In genomic region chr15:56950979-56951378, GRCh38 we compare ENCODE assay signal across 15 cellular contexts. TPM values are rescaled to one million over a fixed set of nuclear protein-coding genes. Genes with fewer than 3 reads are reported as not detected.
DNase-seq lines count a peak whose midpoint lies in the region; ATAC-seq and TF ChIP-seq lines count a peak whose summit lies in the region.
"Had no signal": no experiment of that assay in that cellular context is flagged by ENCODE, and none has a peak within 500 bp of the region (broad histone marks: within the 10 kb centered on the region; RNA-seq: fewer than 3 reads in every experiment).

No MANE protein-coding gene starts in this region.

- DNase-seq in GM13977 (ENCODE audit: low spot score) (peak; percentile 21), HAP-1 (ENCODE audit: low spot score in 2 of 2) (no peak), AML-193 (lab: John Stamatoyannopoulos, UW) (no peak), GM19240 (ENCODE audit: insufficient read length, low spot score) (no peak)
- no peak for DNase-seq in activated CD4-positive, alpha-beta T cell treated with anti-CD3 and anti-CD28 coated beads, Interleukin-2, amount 10 ng/mL, durations not matched to agents 24 days and 14 days
- DNase-seq: adrenal gland, foreskin keratinocyte, KG1, NCI-H2171, Peyer's patch, right cardiac atrium had no signal

- no peaks in the 10 kb centered on the region for H3K27me3 Mint-ChIP-seq in activated CD4-positive, alpha-beta T cell treated with anti-CD3 and anti-CD28 coated beads, Interleukin-2, amount 10 ng/mL, durations not matched to agents 24 days and 14 days

- H3K4me3 Mint-ChIP-seq in activated CD4-positive, alpha-beta T cell treated with anti-CD3 and anti-CD28 coated beads, Interleukin-2, amount 10 ng/mL, durations not matched to agents 24 days and 14 days, result no peak overlapping the region

- peaks cover under 1% of the 10 kb centered on the region; the same call in 1 of the 2 replicates for H3K9me3 ChIP-seq in HAP-1
- H3K9me3 ChIP-seq: Peyer's patch had no signal

- H3K36me3 Mint-ChIP-seq in activated CD4-positive, alpha-beta T cell treated with anti-CD3 and anti-CD28 coated beads, Interleukin-2, amount 10 ng/mL, durations not matched to agents 24 days and 14 days (ENCODE audit: low read depth), result peaks cover 35% of the 10 kb centered on the region

- H3K27me3 ChIP-seq in HAP-1 (ENCODE audit: low read depth), result no peaks in the 10 kb centered on the region
- H3K27me3 ChIP-seq: adrenal gland, foreskin keratinocyte, Peyer's patch had no signal

- no peak overlapping the region for H3K4me3 ChIP-seq in HAP-1
- H3K4me3 ChIP-seq: adrenal gland, Peyer's patch, thoracic aorta had no signal

- peaks cover 6% of the 10 kb centered on the region for H3K4me1 ChIP-seq in HAP-1
- H3K4me1 ChIP-seq: foreskin keratinocyte, Peyer's patch had no signal

- peak; percentile 99 for ATAC-seq in GM19351 (IDR thresholded peaks at IDR 0.05; ENCODE audit: unreplicated experiment)
- ATAC-seq in HG02642 (IDR thresholded peaks at IDR 0.05; ENCODE audit: poor library complexity, unreplicated experiment), result peak; percentile 75
- peak; percentile 76 for ATAC-seq in HG03442 (IDR thresholded peaks at IDR 0.05; ENCODE audit: unreplicated experiment)
- ATAC-seq: foreskin keratinocyte, right cardiac atrium had no signal

- in situ Hi-C loops in GM13977 (cut with MboI; ENCODE audit: low pct_unique_long_range_greater_than_20kb, low sequenced_read_pairs, unreplicated experiment), result no loop called here
- in situ Hi-C loops in HAP-1 (cut with MboI; ENCODE audit: low sequenced_read_pairs), result no loop called here

- no peaks in the 10 kb centered on the region for H3K36me3 ChIP-seq in HAP-1 (replicated peaks)
- H3K36me3 ChIP-seq: adrenal gland, Peyer's patch, thoracic aorta had no signal

- intact Hi-C loops in activated CD4-positive, alpha-beta T cell treated with anti-CD3 and anti-CD28 coated beads, Interleukin-2, amount 10 ng/mL, durations not matched to agents 24 days and 14 days (cut with micrococcal nuclease), result no loop called here

- peaks cover 7% of the 10 kb centered on the region for H3K9me3 Mint-ChIP-seq in activated CD4-positive, alpha-beta T cell treated with anti-CD3 and anti-CD28 coated beads, Interleukin-2, amount 10 ng/mL, durations not matched to agents 24 days and 14 days

- peaks cover 4% of the 10 kb centered on the region for H3K4me1 Mint-ChIP-seq in activated CD4-positive, alpha-beta T cell treated with anti-CD3 and anti-CD28 coated beads, Interleukin-2, amount 10 ng/mL, durations not matched to agents 24 days and 14 days

- no peak for TF ChIP-seq CTCF in GM13977 (IDR thresholded peaks at IDR 0.05; ENCODE audit: extremely low read depth, insufficient read depth, missing control alignments)

- no peak overlapping the region for H3K27ac Mint-ChIP-seq in activated CD4-positive, alpha-beta T cell treated with anti-CD3 and anti-CD28 coated beads, Interleukin-2, amount 10 ng/mL, durations not matched to agents 24 days and 14 days

RNA-seq across cellular contexts. Expression of gene TCF12, which starts 32.5 kb away (rescaled TPM):
- 78.6 and 89.1 TPM in 2 replicates for total RNA-seq in activated CD4-positive, alpha-beta T cell treated with anti-CD3 and anti-CD28 coated beads, Interleukin-2, amount 10 ng/mL, durations not matched to agents 24 days and 14 days
